Comparison of ENCODE assay signal across 2 cellular contexts in genomic region chr1:209134001-209134400, GRCh38.
TF ChIP-seq lines count a peak whose summit lies in the region.

No MANE protein-coding gene starts in this region.

TF ChIP-seq in GM23338, 12 proteins besides CTCF, POLR2A, EP300 and RAD21 (continued from another document):
- TF ChIP-seq ETS1 (IDR thresholded peaks at IDR 0.05) (no peak), EZH2phosphoT487 (IDR thresholded peaks at IDR 0.05; ENCODE audit: unreplicated experiment) (no peak), STAT1 (IDR thresholded peaks at IDR 0.05; ENCODE audit: unreplicated experiment) (no peak), EZH2 (IDR thresholded peaks at IDR 0.05; ENCODE audit: low read depth, unreplicated experiment) (no peak), CREB1 (CRISPR knock-in tag; IDR thresholded peaks at IDR 0.05; ENCODE audit: low read depth) (no peak), REST (IDR thresholded peaks at IDR 0.05; ENCODE audit: unreplicated experiment) (no peak)

TF ChIP-seq in SK-N-SH, 30 proteins besides CTCF, POLR2A, EP300 and RAD21 (continued from another document):
- TF ChIP-seq USF2 (IDR thresholded peaks at IDR 0.05; ENCODE audit: borderline replicate concordance, low read depth, low read length), result no peak
- TF ChIP-seq NRF1 (IDR thresholded peaks at IDR 0.05; ENCODE audit: low read depth, low read length), result no peak
- no peak for TF ChIP-seq RFX5 (IDR thresholded peaks at IDR 0.05; ENCODE audit: low read length)
- no peak for TF ChIP-seq TAF1 (IDR thresholded peaks at IDR 0.05; ENCODE audit: borderline replicate concordance, low read depth, low read length)
- TF ChIP-seq MEF2A (IDR thresholded peaks at IDR 0.05; ENCODE audit: borderline replicate concordance, low read depth), result no peak
- no peak for TF ChIP-seq CHD2 (IDR thresholded peaks at IDR 0.05; ENCODE audit: low read length, partially characterized antibody)
- TF ChIP-seq SIN3A (IDR thresholded peaks at IDR 0.05; ENCODE audit: borderline replicate concordance, low read depth, low read length), result no peak
